In the genomic region with DNA sequence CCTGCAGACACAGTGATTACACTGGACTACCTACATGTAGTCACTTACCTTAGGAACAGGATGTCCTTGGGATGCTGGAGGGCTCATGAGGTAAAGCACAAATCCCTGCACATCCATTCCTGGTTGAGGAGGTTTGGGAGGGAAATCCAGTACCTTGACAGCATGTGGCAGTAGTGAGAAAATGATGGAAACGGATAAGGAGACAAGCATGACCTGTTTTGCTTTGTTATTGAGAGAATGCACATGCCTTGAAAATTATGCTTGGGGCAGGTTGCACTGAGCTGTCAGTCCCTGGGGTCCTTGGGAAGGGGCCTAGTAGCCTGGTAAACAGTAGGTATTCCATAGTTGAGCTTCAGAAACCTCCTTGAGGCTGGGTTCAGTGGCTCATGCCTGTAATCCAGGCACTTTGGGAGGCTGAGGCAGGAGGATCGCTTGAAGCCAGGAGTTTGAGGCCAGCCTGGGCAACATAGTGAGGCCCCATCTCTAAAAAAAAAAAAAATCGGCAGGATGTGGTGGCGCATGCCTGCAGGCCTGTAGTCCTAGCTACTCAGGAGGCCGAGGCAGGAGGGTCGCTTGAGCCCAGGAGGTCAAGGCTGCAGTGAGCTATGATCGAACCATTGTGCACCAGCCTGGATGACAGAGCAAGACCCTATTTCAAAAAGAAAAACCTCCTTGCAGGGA, we compare ENCODE assay signal across 13 cellular contexts. TPM values are rescaled to one million over a fixed set of nuclear protein-coding genes. Genes with fewer than 3 reads are reported as not detected.
DNase-seq lines count a peak whose midpoint lies in the region; ATAC-seq, FAIRE-seq and TF ChIP-seq lines count a peak whose summit lies in the region.
"Had no signal": no experiment of that assay in that cellular context is flagged by ENCODE, and none has a peak within 500 bp of the region (broad histone marks: within the 10 kb centered on the region; RNA-seq: fewer than 3 reads in every experiment).

No MANE protein-coding gene starts in this region.

- peaks cover 60% of the 10 kb centered on the region for H3K79me2 ChIP-seq in neural progenitor cell (ENCODE audit: low read depth)

- peaks cover 3% of the 10 kb centered on the region for H3K27me3 Mint-ChIP-seq in dendritic cell treated with granulocyte-macrophage colony-stimulating factor and Interleukin-4, amounts not matched to agents 40 ng/mL and 50 ng/mL, for 4 days
- H3K27me3 Mint-ChIP-seq in neural progenitor cell (ENCODE audit: insufficient read depth, low read depth): peaks cover 10% of the 10 kb centered on the region

- no peaks in the 10 kb centered on the region for H3K9me3 Mint-ChIP-seq in dendritic cell treated with granulocyte-macrophage colony-stimulating factor and Interleukin-4, amounts not matched to agents 40 ng/mL and 50 ng/mL, for 4 days
- H3K9me3 Mint-ChIP-seq in neural progenitor cell: no peaks in the 10 kb centered on the region

- H3K4me1 Mint-ChIP-seq in dendritic cell treated with granulocyte-macrophage colony-stimulating factor and Interleukin-4, amounts not matched to agents 40 ng/mL and 50 ng/mL, for 4 days (ENCODE audit: low read depth): peaks cover 75% of the 10 kb centered on the region
- peaks cover 59% of the 10 kb centered on the region for H3K4me1 Mint-ChIP-seq in neural progenitor cell

- FAIRE-seq in HTR-8/SVneo (lab: Jason Lieb, UNC): no peak

- H3K9me3 ChIP-seq in HUES6 (ENCODE audit: control insufficient read depth, insufficient read depth, low read depth, low read length): no peaks in the 10 kb centered on the region
- H3K9me3 ChIP-seq in neural progenitor cell (ENCODE audit: low read depth): no peaks in the 10 kb centered on the region

- ATAC-seq in HG03565 (IDR thresholded peaks at IDR 0.05; ENCODE audit: unreplicated experiment) (no peak), HG03354 (IDR thresholded peaks at IDR 0.05; ENCODE audit: poor library complexity, severe bottlenecking, unreplicated experiment) (no peak)

- H4K20me1 ChIP-seq in neural progenitor cell (ENCODE audit: low read depth): peaks cover 58% of the 10 kb centered on the region

- peaks cover 19% of the 10 kb centered on the region for H3F3A ChIP-seq in neural progenitor cell (ENCODE audit: low read depth)

- TF ChIP-seq CTCF in neural progenitor cell (IDR thresholded peaks at IDR 0.05): no peak

- intact Hi-C loops in dendritic cell treated with granulocyte-macrophage colony-stimulating factor and Interleukin-4, amounts not matched to agents 40 ng/mL and 50 ng/mL, for 4 days (cut with micrococcal nuclease): loop anchor here (5.0 kb wide), 1 partner anchor 34 kb away; no protein-coding TSS in a partner anchor

- no peak overlapping the region for H2AFZ ChIP-seq in neural progenitor cell (replicated peaks)

- H3K27me3 ChIP-seq in HUES6 (ENCODE audit: control insufficient read depth, insufficient read depth, low read length) (no peaks in the 10 kb centered on the region), neural progenitor cell (no peaks in the 10 kb centered on the region)

- peak overlapping the region; percentile 13 for H3K4me3 ChIP-seq in HUES6 (ENCODE audit: low read depth, low read length)
- peak overlapping the region; percentile 100 for H3K4me3 ChIP-seq in neural progenitor cell

- DNase-seq in NCI-H2171 treated with DMSO at 0.1 percent for 48 hours (lab: John Stamatoyannopoulos, UW): peak; percentile 23
- no peak for DNase-seq in NCI-H2171 (lab: John Stamatoyannopoulos, UW)
- no peak for DNase-seq in neural progenitor cell (ENCODE audit: low spot score)
- no peak for DNase-seq in HTR-8/SVneo (ENCODE audit: insufficient read length, low spot score)
- DNase-seq: activated CD4-positive, alpha-beta T cell treated with anti-CD3 and anti-CD28 coated beads for 48 hours; activated naive CD4-positive, alpha-beta T cell treated with Interleukin-2 at 50 U/mL for 16 hours; GOT3; NCI-H226 had no signal

- H3K27ac ChIP-seq in HUES6 (ENCODE audit: low read depth, low read length) (no peak overlapping the region), neural progenitor cell (no peak overlapping the region)

- peaks cover 11% of the 10 kb centered on the region for H3K36me3 Mint-ChIP-seq in dendritic cell treated with granulocyte-macrophage colony-stimulating factor and Interleukin-4, amounts not matched to agents 40 ng/mL and 50 ng/mL, for 4 days (ENCODE audit: low read depth)
- H3K36me3 Mint-ChIP-seq in neural progenitor cell: no peaks in the 10 kb centered on the region

- H3K36me3 ChIP-seq in HUES6 (ENCODE audit: control insufficient read depth, insufficient read depth, low read length) (no peaks in the 10 kb centered on the region; the same call in 1 of the 2 replicates), neural progenitor cell (no peaks in the 10 kb centered on the region)

- H3K27ac Mint-ChIP-seq in dendritic cell treated with granulocyte-macrophage colony-stimulating factor and Interleukin-4, amounts not matched to agents 40 ng/mL and 50 ng/mL, for 4 days: peak overlapping the region; percentile 92
- H3K27ac Mint-ChIP-seq in neural progenitor cell: no peak overlapping the region

- H3K4me3 Mint-ChIP-seq in dendritic cell treated with granulocyte-macrophage colony-stimulating factor and Interleukin-4, amounts not matched to agents 40 ng/mL and 50 ng/mL, for 4 days: peak overlapping the region; percentile 86
- peak overlapping the region; percentile 93 for H3K4me3 Mint-ChIP-seq in neural progenitor cell

- H3K4me1 ChIP-seq in HUES6 (ENCODE audit: control insufficient read depth, insufficient read depth, low read length): peaks cover 58% of the 10 kb centered on the region
- peaks cover 56% of the 10 kb centered on the region for H3K4me1 ChIP-seq in neural progenitor cell

- peak overlapping the region; percentile 86 for H3K4me2 ChIP-seq in neural progenitor cell

- H3K9ac ChIP-seq in HUES6 (ENCODE audit: low read length) (no peak overlapping the region), neural progenitor cell (no peak overlapping the region)

RNA-seq across cellular contexts. Expression of gene SLC25A29, which starts 2.0 kb away (rescaled TPM):
- total RNA-seq in neural progenitor cell (ENCODE audit: low replicate concordance): 103 and 330 TPM in 2 replicates

RNA-seq across cellular contexts. Expression of gene SLC25A47, which starts 14.9 kb away (rescaled TPM):
- not detected in 2 replicates for total RNA-seq in neural progenitor cell (ENCODE audit: low replicate concordance)
- total RNA-seq: dermis microvascular lymphatic vessel endothelial cell had no signal
